8 cellular contexts compared by ENCODE assay signal in genomic region chr19:45103200-45103624, GRCh38. TPM values are rescaled to one million over a fixed set of nuclear protein-coding genes. Genes with fewer than 3 reads are reported as not detected.
DNase-seq lines count a peak whose midpoint lies in the region; ATAC-seq and TF ChIP-seq lines count a peak whose summit lies in the region.

No MANE protein-coding gene starts in this region.

- no peak overlapping the region for H2BK120ac ChIP-seq in trophoblast cell (ENCODE audit: insufficient read depth, low read length, poor library complexity)

- H2AK5ac ChIP-seq in trophoblast cell (ENCODE audit: low read length): no peak overlapping the region

- H3K27me3 ChIP-seq in left ventricle myocardium inferior (ENCODE audit: low read depth) (no peaks in the 10 kb centered on the region), trophoblast cell (ENCODE audit: insufficient read depth, low read length) (no peaks in the 10 kb centered on the region)

- H3K27me3 Mint-ChIP-seq in activated T-cell treated with anti-CD3 and anti-CD28 coated beads, Interleukin-2, amount 50 U/mL, for 72 hours (ENCODE audit: low read depth): no peaks in the 10 kb centered on the region

- H3K79me2 ChIP-seq in trophoblast cell (ENCODE audit: control insufficient read depth, insufficient read depth, low read length, poor library complexity): peaks cover 16% of the 10 kb centered on the region

- H3K14ac ChIP-seq in trophoblast cell (ENCODE audit: low read length): no peak overlapping the region

- H3K9me3 Mint-ChIP-seq in activated T-cell treated with anti-CD3 and anti-CD28 coated beads, Interleukin-2, amount 50 U/mL, for 72 hours: no peaks in the 10 kb centered on the region

- peaks cover 43% of the 10 kb centered on the region for H3K4me1 Mint-ChIP-seq in activated T-cell treated with anti-CD3 and anti-CD28 coated beads, Interleukin-2, amount 50 U/mL, for 72 hours (ENCODE audit: low read depth)

- H3K4ac ChIP-seq in trophoblast cell (ENCODE audit: low read depth, low read length): no peak overlapping the region

- H3K18ac ChIP-seq in trophoblast cell (ENCODE audit: low read length): no peak overlapping the region

- H2BK5ac ChIP-seq in trophoblast cell (ENCODE audit: low read depth, low read length, poor library complexity): no peak overlapping the region

- H3K4me3 ChIP-seq in left ventricle myocardium inferior (peak overlapping the region; percentile 49), trophoblast cell (ENCODE audit: low read depth, low read length) (no peak overlapping the region)

- peak; percentile 35 for DNase-seq in activated CD8-positive, alpha-beta memory T cell treated with anti-CD3 and anti-CD28 coated beads, Interleukin-2, amount 50 U/mL, for 4 hours
- DNase-seq in activated CD8-positive, alpha-beta memory T cell treated with anti-CD3 and anti-CD28 coated beads, Interleukin-2, amount 50 U/mL, for 48 hours: no peak
- DNase-seq in activated T-cell treated with anti-CD3 and anti-CD28 coated beads, Interleukin-2, amount 50 U/mL, for 72 hours: peak in 1 of 2 donors; percentile 33
- DNase-seq in left ventricle myocardium inferior (peak; percentile 29), superior temporal gyrus (ENCODE audit: extremely low spot score) (peak; percentile 50), trophoblast cell (no peak), dermis blood vessel endothelial cell (no peak)

- no peak overlapping the region for H2AFZ ChIP-seq in trophoblast cell (ENCODE audit: insufficient read depth, low read length, poor library complexity)

- H3K27ac ChIP-seq in left ventricle myocardium inferior (replicated peaks) (peak overlapping the region; percentile 75), trophoblast cell (ENCODE audit: low read depth, low read length) (no peak overlapping the region)

- H3K23ac ChIP-seq in trophoblast cell (ENCODE audit: low read length): no peak overlapping the region

- intact Hi-C loops in left ventricle myocardium inferior (cut with micrococcal nuclease): no loop called here

- H3K4me1 ChIP-seq in left ventricle myocardium inferior: peaks cover 68% of the 10 kb centered on the region
- peaks cover 14 to 17% of the 10 kb centered on the region in 2 experiments for H3K4me1 ChIP-seq in trophoblast cell (ENCODE audit: control insufficient read depth in 1 of 2, insufficient read depth in 2 of 2, low read length in 2 of 2)

- no peak for TF ChIP-seq CTCF in left ventricle myocardium inferior (IDR thresholded peaks at IDR 0.05; ENCODE audit: borderline replicate concordance)

- H3K79me1 ChIP-seq in trophoblast cell (ENCODE audit: low read length): no peaks in the 10 kb centered on the region

- H3K4me2 ChIP-seq in trophoblast cell (ENCODE audit: low read length): no peak overlapping the region

- no peaks in the 10 kb centered on the region for H3K36me3 Mint-ChIP-seq in activated T-cell treated with anti-CD3 and anti-CD28 coated beads, Interleukin-2, amount 50 U/mL, for 72 hours (ENCODE audit: insufficient read depth in 2 of 2)

- H3K9me3 ChIP-seq in left ventricle myocardium inferior (replicated peaks) (no peaks in the 10 kb centered on the region), trophoblast cell (ENCODE audit: insufficient read depth, low read depth, low read length) (no peaks in the 10 kb centered on the region)

- peak overlapping the region; percentile 43 for H3K27ac Mint-ChIP-seq in activated T-cell treated with anti-CD3 and anti-CD28 coated beads, Interleukin-2, amount 50 U/mL, for 72 hours

- H3K9ac ChIP-seq in trophoblast cell (ENCODE audit: low read length): no peak overlapping the region

- peak; percentile 59 to 78 for ATAC-seq in activated T-cell treated with anti-CD3 and anti-CD28 coated beads, Interleukin-2, amount 50 U/mL, for 72 hours (replicated peaks in 1 of 2)
- ATAC-seq in HG03196 (IDR thresholded peaks at IDR 0.05; ENCODE audit: unreplicated experiment): no peak

- H4K8ac ChIP-seq in trophoblast cell (ENCODE audit: low read depth, low read length): no peak overlapping the region

- no peaks in the 10 kb centered on the region for H3K36me3 ChIP-seq in left ventricle myocardium inferior
- peaks cover 0 to 5% of the 10 kb centered on the region in 2 experiments for H3K36me3 ChIP-seq in trophoblast cell (ENCODE audit: control insufficient read depth in 1 of 2, insufficient read depth in 2 of 2, low read length in 2 of 2)

- H2BK12ac ChIP-seq in trophoblast cell (ENCODE audit: low read length): no peak overlapping the region

- H3K4me3 Mint-ChIP-seq in activated T-cell treated with anti-CD3 and anti-CD28 coated beads, Interleukin-2, amount 50 U/mL, for 72 hours: peak overlapping the region; percentile 45 to 50

- H4K12ac ChIP-seq in trophoblast cell (ENCODE audit: low read depth, low read length): no peak overlapping the region

- no CpG with 5 or more reads among the region's 19 CpGs for WGBS in trophoblast cell (ENCODE audit: extremely low coverage, insufficient coverage, insufficient read length)

- H4K91ac ChIP-seq in trophoblast cell (ENCODE audit: low read depth, low read length): no peak overlapping the region

RNA-seq across cellular contexts. Expression of gene PPP1R37, which starts 10.2 kb away (rescaled TPM):
- 10 to 100 TPM; 11.8 to 17.3 TPM for total RNA-seq in activated T-cell treated with anti-CD3 and anti-CD28 coated beads, Interleukin-2, amount 50 U/mL, for 72 hours
- total RNA-seq in left ventricle myocardium inferior (15.9 TPM), dermis blood vessel endothelial cell (31.1 and 39.7 TPM in 2 replicates)
- polyA plus RNA-seq in trophoblast cell (2013): 12.8 and 12.9 TPM in 2 replicates

RNA-seq across cellular contexts. Expression of gene GEMIN7, which starts 24.2 kb away (rescaled TPM):
- total RNA-seq in activated T-cell treated with anti-CD3 and anti-CD28 coated beads, Interleukin-2, amount 50 U/mL, for 72 hours: 10 to 100 TPM; 26.4 to 28.1 TPM
- total RNA-seq in left ventricle myocardium inferior: 15.9 TPM
- 18.4 and 19.0 TPM in 2 replicates for polyA plus RNA-seq in trophoblast cell (2013)
- 25.5 and 33.2 TPM in 2 replicates for total RNA-seq in dermis blood vessel endothelial cell

RNA-seq across cellular contexts. Expression of gene ZNF296, which starts 26.9 kb away (rescaled TPM):
- 1 to 10 TPM; 5.1 to 5.2 TPM for total RNA-seq in activated T-cell treated with anti-CD3 and anti-CD28 coated beads, Interleukin-2, amount 50 U/mL, for 72 hours
- total RNA-seq in left ventricle myocardium inferior (not detected), dermis blood vessel endothelial cell (0.17 and 0.51 TPM in 2 replicates)
- polyA plus RNA-seq in trophoblast cell (2013): 0.62 and 0.67 TPM in 2 replicates

RNA-seq across cellular contexts. Expression of gene NKPD1, which starts 57.6 kb away (rescaled TPM):
- total RNA-seq in activated T-cell treated with anti-CD3 and anti-CD28 coated beads, Interleukin-2, amount 50 U/mL, for 72 hours: under 1 TPM; 0.70 to 0.72 TPM
- total RNA-seq in left ventricle myocardium inferior: 0.05 TPM
- polyA plus RNA-seq in trophoblast cell (2013): 0.10 TPM in 2 replicates
- 0.34 and 0.37 TPM in 2 replicates for total RNA-seq in dermis blood vessel endothelial cell

Comparison
In these comparisons a context has a peak if more than half of its experiments do, and no peak if none do; other contexts are left out.
1. DNase-seq: peak in activated CD8-positive, alpha-beta memory T cell treated with anti-CD3 and anti-CD28 coated beads, Interleukin-2, amount 50 U/mL, for 4 hours (single experiment), left ventricle myocardium inferior (single experiment) and superior temporal gyrus (single experiment); none in activated CD8-positive, alpha-beta memory T cell treated with anti-CD3 and anti-CD28 coated beads, Interleukin-2, amount 50 U/mL, for 48 hours (single experiment), trophoblast cell (0 of 2) and dermis blood vessel endothelial cell (single experiment).